In genomic region chrX:33923262-33923661, GRCh38 we compare ENCODE assay signal across 31 cellular contexts.
"Had no signal": no experiment of that assay in that cellular context is flagged by ENCODE, and none has a peak within 500 bp of the region (broad histone marks: within the 10 kb centered on the region; RNA-seq: fewer than 3 reads in every experiment).

No MANE protein-coding gene starts in this region.

- H3K4me1 ChIP-seq: adrenal gland, body of pancreas, esophagus muscularis mucosa, foreskin keratinocyte, gastrocnemius medialis, heart left ventricle had no signal

- ATAC-seq: activated CD4-positive, CD25-positive, alpha-beta regulatory T cell treated with anti-CD3 and anti-CD28 coated beads, Interleukin-2, amount 50 U/mL, for 24 hours; activated CD8-positive, alpha-beta T cell treated with anti-CD3 and anti-CD28 coated beads for 36 hours; activated naive CD8-positive, alpha-beta T cell treated with anti-CD3 and anti-CD28 coated beads, Interleukin-2, amount 50 U/mL, for 24 hours; activated T-cell treated with anti-CD3 and anti-CD28 coated beads, Interleukin-2, amount 50 U/mL, for 4 hours; activated T-helper 17 cell treated with anti-CD3 and anti-CD28 coated beads, Interleukin-2, amount 50 U/mL, for 72 hours; body of pancreas; effector memory CD8-positive, alpha-beta T cell; foreskin keratinocyte; gastrocnemius medialis; heart left ventricle; T-helper 17 cell had no signal

- H3K4me3 ChIP-seq: adrenal gland, body of pancreas, cardiac muscle cell, coronary artery, dorsolateral prefrontal cortex, esophagus muscularis mucosa, gastrocnemius medialis, heart left ventricle had no signal

- H3K36me3 ChIP-seq: adrenal gland, cardiac muscle cell, esophagus muscularis mucosa, gastrocnemius medialis, heart left ventricle, WERI-Rb-1 had no signal

- H3K27me3 ChIP-seq: adrenal gland, body of pancreas, cardiac muscle cell, esophagus muscularis mucosa, foreskin keratinocyte, gastrocnemius medialis, heart left ventricle had no signal

- H3K27ac ChIP-seq: adrenal gland, body of pancreas, cardiac muscle cell, coronary artery, dorsolateral prefrontal cortex, esophagus muscularis mucosa, foreskin keratinocyte, gastrocnemius medialis, heart left ventricle, WERI-Rb-1 had no signal

- H3K9me3 ChIP-seq: adrenal gland, body of pancreas had no signal

- DNase-seq: activated B cell treated with CpG ODN at 0.5 μM for 24 hours; activated CD4-positive, alpha-beta T cell treated with anti-CD3 and anti-CD28 coated beads for 48 hours; activated CD4-positive, alpha-beta T cell treated with anti-CD3 and anti-CD28 coated beads, Interleukin-2, amount 50 U/mL, for 1 hour; activated CD4-positive, alpha-beta T cell treated with anti-CD3 and anti-CD28 coated beads, Interleukin-2, amount 50 U/mL, for 48 hours; activated CD8-positive, alpha-beta memory T cell treated with anti-CD3 and anti-CD28 coated beads for 24 hours; activated CD8-positive, alpha-beta T cell treated with anti-CD3 and anti-CD28 coated beads for 36 hours; activated effector memory CD4-positive, alpha-beta T cell treated with Interleukin-2 at 50 U/mL for 16 hours; activated gamma-delta T cell treated with Interleukin-2 at 50 U/mL for 16 hours; activated naive CD4-positive, alpha-beta T cell treated with Interleukin-2 at 50 U/mL for 16 hours; activated naive CD8-positive, alpha-beta T cell treated with anti-CD3 and anti-CD28 coated beads for 36 hours; activated naive CD8-positive, alpha-beta T cell treated with anti-CD3 and anti-CD28 coated beads, Interleukin-2, amount 50 U/mL, for 24 hours; activated T-cell treated with anti-CD3 and anti-CD28 coated beads, Interleukin-2, amount 50 U/mL, for 4 hours; adrenal gland; amygdala; aorta; body of pancreas; dorsolateral prefrontal cortex; effector memory CD8-positive, alpha-beta T cell; erythroblast; gastrocnemius medialis; glutamatergic neuron; heart left ventricle; T-helper 17 cell; T1000; WERI-Rb-1 had no signal
